ENCODE assay signal across 1 cellular context in genomic region chr2:9753276-9753600, GRCh38.
TF ChIP-seq lines count a peak whose summit lies in the region.

No MANE protein-coding gene starts in this region.

TF ChIP-seq in K562, 482 proteins besides CTCF, POLR2A, EP300 and RAD21 (continued from another document and continues in another):
- TF ChIP-seq RREB1 (CRISPR knock-in tag; IDR thresholded peaks at IDR 0.05) = 0 out of 2 replicates have a peak, but pooled peaks have one; percentile 31
- TF ChIP-seq TGIF2 (CRISPR knock-in tag; IDR thresholded peaks at IDR 0.05) = no peak
- TF ChIP-seq SRSF3 (IDR thresholded peaks at IDR 0.05; ENCODE audit: insufficient read depth, low read length) = no peak
- no peak for TF ChIP-seq MAFF (IDR thresholded peaks at IDR 0.05; ENCODE audit: low read length)
- TF ChIP-seq HMG20A (CRISPR knock-in tag; conservative IDR thresholded peaks at IDR 0.05) = no peak
- TF ChIP-seq SMAD1 (IDR thresholded peaks at IDR 0.05; ENCODE audit: low read depth, low read length, partially characterized antibody) = no peak
- TF ChIP-seq THAP12 (CRISPR knock-in tag; IDR thresholded peaks at IDR 0.05) = no peak
- no peak for TF ChIP-seq ADNP (tag; IDR thresholded peaks at IDR 0.05)
- no peak for TF ChIP-seq BMI1 (IDR thresholded peaks at IDR 0.05; ENCODE audit: low read length)
- TF ChIP-seq ZNF408 (CRISPR knock-in tag; IDR thresholded peaks at IDR 0.05; ENCODE audit: low read depth) = no peak
- TF ChIP-seq YY1 (IDR thresholded peaks at IDR 0.05; ENCODE audit: borderline replicate concordance in 1 of 3, control insufficient read depth in 1 of 3, extremely low read depth in 1 of 3, insufficient read depth in 3 of 3, insufficient read length in 1 of 3, insufficient replicate concordance in 2 of 3, low read depth in 1 of 3, low read length in 2 of 3) = peak in 1 of 3 experiments; percentile 12
- TF ChIP-seq HNRNPH1 (optimal IDR thresholded peaks at IDR 0.05; ENCODE audit: low read depth, low read length) = no peak
- TF ChIP-seq DNMT1 (IDR thresholded peaks at IDR 0.05) = no peak
- TF ChIP-seq CHD7 (IDR thresholded peaks at IDR 0.05; ENCODE audit: low read depth, low read length) = no peak
- no peak; the same call in 1 of the 2 replicates for TF ChIP-seq CREM (IDR thresholded peaks at IDR 0.05; ENCODE audit: low read depth)
- no peak for TF ChIP-seq NR4A1 (CRISPR knock-in tag; IDR thresholded peaks at IDR 0.05)
- TF ChIP-seq NR4A1 (tag; IDR thresholded peaks at IDR 0.05) = peak; percentile 60; the same call in 1 of the 2 replicates
- no peak for TF ChIP-seq SIN3A (IDR thresholded peaks at IDR 0.05; ENCODE audit: borderline replicate concordance in 2 of 2, control insufficient read depth in 1 of 2, low read depth in 2 of 2, low read length in 2 of 2)
- no peak; the same call in 1 of the 2 replicates for TF ChIP-seq DIDO1 (tag; IDR thresholded peaks at IDR 0.05; ENCODE audit: low read depth)
- TF ChIP-seq ETS2 (tag; IDR thresholded peaks at IDR 0.05; ENCODE audit: borderline replicate concordance, poor library complexity, severe bottlenecking) = no peak
- TF ChIP-seq MYNN (IDR thresholded peaks at IDR 0.05) = 0 out of 2 replicates have a peak, but pooled peaks have one; percentile 27
- TF ChIP-seq MYNN (CRISPR knock-in tag; IDR thresholded peaks at IDR 0.05) = no peak
- no peak for TF ChIP-seq HIVEP1 (CRISPR knock-in tag; IDR thresholded peaks at IDR 0.05)
- TF ChIP-seq TBP (optimal IDR thresholded peaks at IDR 0.05; ENCODE audit: low read depth, low read length) = no peak
- no peak for TF ChIP-seq BRF2 (IDR thresholded peaks at IDR 0.05; ENCODE audit: borderline replicate concordance, insufficient read depth, insufficient read length)
- TF ChIP-seq REST (CRISPR knock-in tag; IDR thresholded peaks at IDR 0.05; ENCODE audit: low read depth) = no peak
- TF ChIP-seq ZNF280B (CRISPR knock-in tag; IDR thresholded peaks at IDR 0.05) = no peak
- no peak for TF ChIP-seq XRCC4 (IDR thresholded peaks at IDR 0.05; ENCODE audit: extremely low read depth, insufficient read depth, insufficient read length)
